In genomic region chr22:41526802-41527799, GRCh38 we compare ENCODE assay signal across 8 cellular contexts. TPM values are rescaled to one million over a fixed set of nuclear protein-coding genes. Genes with fewer than 3 reads are reported as not detected.
DNase-seq lines count a peak whose midpoint lies in the region; ATAC-seq and TF ChIP-seq lines count a peak whose summit lies in the region.

No MANE protein-coding gene starts in this region.

- peak; percentile 51 for ATAC-seq in left lobe of liver
- no peak for ATAC-seq in HG03139 (IDR thresholded peaks at IDR 0.05; ENCODE audit: unreplicated experiment)
- ATAC-seq in HG03175 (IDR thresholded peaks at IDR 0.05; ENCODE audit: unreplicated experiment), result no peak

- H3K27me3 ChIP-seq in WERI-Rb-1 (ENCODE audit: insufficient read depth, low read depth, severe bottlenecking), result no peaks in the 10 kb centered on the region

- CTCF ChIA-PET in HEK293T (lab: Yijun Ruan, JAX), result interaction anchor here (0.6 to 1.9 kb wide), 6 partner anchors 10 to 146 kb away, joined by 3 to 21 read pairs (median 5); partner anchors contain the start of gene TEF
- CTCF ChIA-PET in MCF 10A (lab: Yijun Ruan, JAX), result interaction anchor here (0.7 to 4.1 kb wide), 12 partner anchors 10 to 228 kb away, joined by 3 to 27 read pairs (median 4); partner anchors contain the start of gene POLR3H

- intact Hi-C loops in MCF 10A (cut with micrococcal nuclease), result no loop called here

- DNase-seq in AG09319 (ENCODE audit: extremely low read depth, low read depth), result no peak
- peak; percentile 67 for DNase-seq in HEK293T (ENCODE audit: extremely low spot score)
- DNase-seq in WERI-Rb-1, result peak; percentile 53
- DNase-seq in MCF 10A (ENCODE audit: unreplicated experiment), result peak; percentile 40
- peak; percentile 71 for DNase-seq in left lobe of liver (ENCODE audit: low spot score)
- peak; percentile 54 for DNase-seq in stimulated activated CD8-positive, alpha-beta memory T cell treated with anti-CD3 and anti-CD28 coated beads, Interleukin-12 subunit alpha, Interleukin-12 subunit beta, amount 100 ng/mL, for 1 hour (ENCODE audit: low read depth)

- no peaks in the 10 kb centered on the region for H3K27me3 Mint-ChIP-seq in MCF 10A (ENCODE audit: insufficient read depth, unreplicated experiment)

- H3K9me3 Mint-ChIP-seq in MCF 10A (ENCODE audit: unreplicated experiment), result no peaks in the 10 kb centered on the region

- H3K4me3 Mint-ChIP-seq in MCF 10A (ENCODE audit: unreplicated experiment), result no peak overlapping the region

- peak overlapping the region; percentile 36; the same call in 1 of the 2 replicates for H3K27ac ChIP-seq in WERI-Rb-1

- H3K27ac Mint-ChIP-seq in MCF 10A (ENCODE audit: low read depth, unreplicated experiment), result peak overlapping the region; percentile 54

- TF ChIP-seq CTCF in AG09319 (IDR thresholded peaks at IDR 0.05; ENCODE audit: low read depth, low read length) (peak; percentile 88), WERI-Rb-1 (IDR thresholded peaks at IDR 0.05; ENCODE audit: low read depth, low read length) (peak; percentile 94), MCF 10A (IDR thresholded peaks at IDR 0.05; ENCODE audit: unreplicated experiment) (peak; percentile 76)

- H3K4me3 ChIP-seq in WERI-Rb-1 (ENCODE audit: low read depth, low read length), result no peak overlapping the region

- no TSS peak for BruUV-seq in MCF 10A (replicated peaks; lab: Mats Ljungman, UMichigan)

- peaks cover 86% of the 10 kb centered on the region for H3K36me3 Mint-ChIP-seq in MCF 10A (ENCODE audit: insufficient read depth, unreplicated experiment)

- H3K36me3 ChIP-seq in WERI-Rb-1, result peaks cover 86% of the 10 kb centered on the region

- no peaks in the 10 kb centered on the region for H3K4me1 Mint-ChIP-seq in MCF 10A (ENCODE audit: insufficient read depth, unreplicated experiment)

- POLR2A ChIA-PET in HEK293T (lab: Yijun Ruan, JAX), result interaction anchor here (1.0 to 1.6 kb wide), 4 partner anchors 59 to 114 kb away, joined by 3 to 4 read pairs (median 3); partner anchors contain the start of genes ACO2, PHF5A, PMM1 and TOB2
- POLR2A ChIA-PET in MCF 10A (lab: Yijun Ruan, JAX), result interaction anchor here (0.9 to 3.2 kb wide), 5 partner anchors 10 to 240 kb away, joined by 3 to 10 read pairs (median 3); no protein-coding TSS in a partner anchor

- H3K9me3 ChIP-seq in WERI-Rb-1 (ENCODE audit: severe bottlenecking), result no peaks in the 10 kb centered on the region

TF ChIP-seq in HEK293T, 16 proteins besides CTCF, POLR2A, EP300 and RAD21:
- TF ChIP-seq CTBP1 (IDR thresholded peaks at IDR 0.05; ENCODE audit: borderline replicate concordance) (no peak), FOXA1 (IDR thresholded peaks at IDR 0.05) (no peak), BHLHE40 (IDR thresholded peaks at IDR 0.05; ENCODE audit: borderline replicate concordance) (no peak), FOXM1 (IDR thresholded peaks at IDR 0.05; ENCODE audit: borderline replicate concordance) (no peak), LEF1 (IDR thresholded peaks at IDR 0.05; ENCODE audit: borderline replicate concordance) (no peak), ZNF384 (IDR thresholded peaks at IDR 0.05) (no peak), ELF4 (IDR thresholded peaks at IDR 0.05) (no peak), HDGF (IDR thresholded peaks at IDR 0.05; ENCODE audit: borderline replicate concordance) (no peak), SUZ12 (IDR thresholded peaks at IDR 0.05) (no peak), TARDBP (IDR thresholded peaks at IDR 0.05) (no peak), FOXK2 (IDR thresholded peaks at IDR 0.05) (no peak), SP1 (IDR thresholded peaks at IDR 0.05) (no peak), NFRKB (IDR thresholded peaks at IDR 0.05) (no peak)
- TF ChIP-seq, protein P1, sequence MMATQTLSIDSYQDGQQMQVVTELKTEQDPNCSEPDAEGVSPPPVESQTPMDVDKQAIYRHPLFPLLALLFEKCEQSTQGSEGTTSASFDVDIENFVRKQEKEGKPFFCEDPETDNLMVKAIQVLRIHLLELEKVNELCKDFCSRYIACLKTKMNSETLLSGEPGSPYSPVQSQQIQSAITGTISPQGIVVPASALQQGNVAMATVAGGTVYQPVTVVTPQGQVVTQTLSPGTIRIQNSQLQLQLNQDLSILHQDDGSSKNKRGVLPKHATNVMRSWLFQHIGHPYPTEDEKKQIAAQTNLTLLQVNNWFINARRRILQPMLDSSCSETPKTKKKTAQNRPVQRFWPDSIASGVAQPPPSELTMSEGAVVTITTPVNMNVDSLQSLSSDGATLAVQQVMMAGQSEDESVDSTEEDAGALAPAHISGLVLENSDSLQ (IDR thresholded peaks at IDR 0.05), result no peak

RNA-seq across cellular contexts. Expression of gene POLR3H, which starts 17.2 kb away (rescaled TPM):
- 26.3 and 35.5 TPM in 2 replicates for total RNA-seq in MCF 10A (2022)
- total RNA-seq in left lobe of liver, result 22.5 TPM

RNA-seq across cellular contexts. Expression of gene CSDC2, which starts 33.7 kb away (rescaled TPM):
- total RNA-seq in MCF 10A (2022) (not detected in 2 replicates), left lobe of liver (0.88 TPM)

RNA-seq across cellular contexts. Expression of gene ACO2, which starts 58.2 kb away (rescaled TPM):
- 105 and 109 TPM in 2 replicates for total RNA-seq in MCF 10A (2022)
- total RNA-seq in left lobe of liver, result 71.8 TPM

RNA-seq across cellular contexts. Expression of gene PHF5A, which starts 58.6 kb away (rescaled TPM):
- total RNA-seq in MCF 10A (2022), result 62.3 and 68.8 TPM in 2 replicates
- 14.6 TPM for total RNA-seq in left lobe of liver
